Comparison of ENCODE assay signal across 18 cellular contexts in genomic region chr7:159006610-159007130, GRCh38.
"Had no signal": no experiment of that assay in that cellular context is flagged by ENCODE, and none has a peak within 500 bp of the region (broad histone marks: within the 10 kb centered on the region; RNA-seq: fewer than 3 reads in every experiment).

No MANE protein-coding gene starts in this region.

- H3K36me3 ChIP-seq: esophagus muscularis mucosa, stomach, vagina, WERI-Rb-1 had no signal

- FAIRE-seq: colon, islet of Langerhans had no signal

- H3K27ac ChIP-seq: esophagus muscularis mucosa, stomach, vagina, WERI-Rb-1 had no signal

- H3K4me3 Mint-ChIP-seq: activated CD4-positive, alpha-beta T cell treated with anti-CD3 and anti-CD28 coated beads for 36 hours; activated naive CD4-positive, alpha-beta T cell treated with anti-CD3 and anti-CD28 coated beads, Interleukin-2, amount 50 U/mL, for 24 hours; natural killer cell treated with Interleukin-12 subunit alpha and Interleukin-12 subunit beta and Interleukin-15 and Interleukin-18, amount 100 ng/mL, for 72 hours had no signal

- H3K27me3 ChIP-seq: esophagus muscularis mucosa, stomach, vagina had no signal

- H3K4me3 ChIP-seq: esophagus muscularis mucosa, stomach, vagina had no signal

- H3K27me3 Mint-ChIP-seq: activated naive CD4-positive, alpha-beta T cell treated with anti-CD3 and anti-CD28 coated beads, Interleukin-2, amount 50 U/mL, for 24 hours had no signal

- H3K36me3 Mint-ChIP-seq: natural killer cell treated with Interleukin-12 subunit alpha and Interleukin-12 subunit beta and Interleukin-15 and Interleukin-18, amount 100 ng/mL, for 72 hours had no signal

- DNase-seq: activated CD4-positive, alpha-beta T cell treated with anti-CD3 and anti-CD28 coated beads for 36 hours; aorta; foreskin fibroblast; mammary epithelial cell; occipital lobe; stimulated activated CD4-positive, alpha-beta T cell treated with anti-CD3 and anti-CD28 coated beads, Interleukin-2, amount 100 ng/mL, for 48 hours; stimulated activated CD8-positive, alpha-beta memory T cell treated with anti-CD3 and anti-CD28 coated beads, Interleukin-4, amount 100 ng/mL, for 48 hours; stomach; SW 1271; WERI-Rb-1 had no signal

- H3K9me3 Mint-ChIP-seq: activated naive CD4-positive, alpha-beta T cell treated with anti-CD3 and anti-CD28 coated beads, Interleukin-2, amount 50 U/mL, for 24 hours; natural killer cell treated with Interleukin-12 subunit alpha and Interleukin-12 subunit beta and Interleukin-15 and Interleukin-18, amount 100 ng/mL, for 72 hours had no signal

- H3K27ac Mint-ChIP-seq: activated CD4-positive, alpha-beta T cell treated with anti-CD3 and anti-CD28 coated beads for 36 hours; activated naive CD4-positive, alpha-beta T cell treated with anti-CD3 and anti-CD28 coated beads, Interleukin-2, amount 50 U/mL, for 24 hours; activated T-helper 2 cell treated with anti-CD3 and anti-CD28 coated beads, Interferon-gamma antibody, Interleukin-2, Interleukin-4, amounts not matched to agents 10 μg/mL and 5 μg/mL and 100 μg/mL, durations not matched to agents 14 hours and 24 hours and 36 hours; natural killer cell treated with Interleukin-12 subunit alpha and Interleukin-12 subunit beta and Interleukin-15 and Interleukin-18, amount 100 ng/mL, for 72 hours had no signal

- ATAC-seq: activated CD4-positive, alpha-beta T cell treated with anti-CD3 and anti-CD28 coated beads for 36 hours; left lobe of liver; natural killer cell treated with Interleukin-12 subunit alpha and Interleukin-12 subunit beta and Interleukin-15 and Interleukin-18, amount 100 ng/mL, for 72 hours had no signal

- H3K4me1 Mint-ChIP-seq: activated naive CD4-positive, alpha-beta T cell treated with anti-CD3 and anti-CD28 coated beads, Interleukin-2, amount 50 U/mL, for 24 hours had no signal

- H3K9me3 ChIP-seq: esophagus muscularis mucosa, stomach, vagina had no signal
